ENCODE assay signal across 2 cellular contexts in the genomic region with DNA sequence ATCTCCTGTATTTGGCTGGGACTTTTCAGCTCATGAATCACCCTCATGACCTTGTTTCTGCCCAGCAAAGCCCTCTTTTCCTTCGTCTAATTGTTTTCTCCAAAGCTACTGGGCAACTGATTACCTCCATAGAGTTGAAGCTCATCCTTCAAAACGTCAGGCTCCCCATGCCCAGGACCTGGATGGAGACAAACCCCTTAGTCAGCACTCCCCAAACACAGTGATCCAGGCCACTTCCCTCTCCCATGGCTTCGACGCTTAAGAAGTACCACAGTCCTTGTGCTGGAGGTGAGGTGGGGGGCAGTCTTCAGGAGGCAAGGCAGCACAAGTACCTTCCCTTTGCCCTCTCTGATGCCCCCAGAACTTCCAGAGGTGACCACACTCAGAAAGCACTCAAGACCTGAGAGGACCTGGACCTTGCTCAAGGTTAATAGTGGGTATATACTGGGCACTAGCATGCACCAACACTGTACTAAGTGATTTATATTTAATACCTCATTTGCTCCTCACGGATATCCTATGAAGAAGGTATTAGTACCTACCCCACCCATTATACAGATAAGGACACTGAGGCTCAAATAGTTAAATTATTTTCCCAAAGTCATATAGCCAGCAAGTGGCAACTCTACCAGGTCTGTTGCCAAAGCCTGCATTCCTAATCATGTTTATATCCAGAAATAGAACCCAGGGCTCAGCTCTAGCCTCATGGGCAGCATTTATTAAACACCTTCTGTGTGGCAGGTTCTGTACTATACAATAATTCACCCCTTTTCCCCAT.
A peak's percentile ranks its signal among the peaks of the same experiment; 100 is the strongest.
TF ChIP-seq lines count a peak whose summit lies in the region.

No MANE protein-coding gene starts in this region.

TF ChIP-seq in GM23338, 12 proteins besides CTCF, POLR2A, EP300 and RAD21 (continues in another document):
- TF ChIP-seq STAT1 (IDR thresholded peaks at IDR 0.05; ENCODE audit: unreplicated experiment) (no peak), ETS1 (IDR thresholded peaks at IDR 0.05) (no peak), POLR2AphosphoS5 (IDR thresholded peaks at IDR 0.05; ENCODE audit: low read depth) (no peak), ZNF114 (CRISPR knock-in tag; IDR thresholded peaks at IDR 0.05) (no peak), EZH2 (IDR thresholded peaks at IDR 0.05; ENCODE audit: low read depth, unreplicated experiment) (no peak), REST (IDR thresholded peaks at IDR 0.05; ENCODE audit: unreplicated experiment) (no peak), EZH2phosphoT487 (IDR thresholded peaks at IDR 0.05; ENCODE audit: unreplicated experiment) (no peak)
- TF ChIP-seq, protein P1, sequence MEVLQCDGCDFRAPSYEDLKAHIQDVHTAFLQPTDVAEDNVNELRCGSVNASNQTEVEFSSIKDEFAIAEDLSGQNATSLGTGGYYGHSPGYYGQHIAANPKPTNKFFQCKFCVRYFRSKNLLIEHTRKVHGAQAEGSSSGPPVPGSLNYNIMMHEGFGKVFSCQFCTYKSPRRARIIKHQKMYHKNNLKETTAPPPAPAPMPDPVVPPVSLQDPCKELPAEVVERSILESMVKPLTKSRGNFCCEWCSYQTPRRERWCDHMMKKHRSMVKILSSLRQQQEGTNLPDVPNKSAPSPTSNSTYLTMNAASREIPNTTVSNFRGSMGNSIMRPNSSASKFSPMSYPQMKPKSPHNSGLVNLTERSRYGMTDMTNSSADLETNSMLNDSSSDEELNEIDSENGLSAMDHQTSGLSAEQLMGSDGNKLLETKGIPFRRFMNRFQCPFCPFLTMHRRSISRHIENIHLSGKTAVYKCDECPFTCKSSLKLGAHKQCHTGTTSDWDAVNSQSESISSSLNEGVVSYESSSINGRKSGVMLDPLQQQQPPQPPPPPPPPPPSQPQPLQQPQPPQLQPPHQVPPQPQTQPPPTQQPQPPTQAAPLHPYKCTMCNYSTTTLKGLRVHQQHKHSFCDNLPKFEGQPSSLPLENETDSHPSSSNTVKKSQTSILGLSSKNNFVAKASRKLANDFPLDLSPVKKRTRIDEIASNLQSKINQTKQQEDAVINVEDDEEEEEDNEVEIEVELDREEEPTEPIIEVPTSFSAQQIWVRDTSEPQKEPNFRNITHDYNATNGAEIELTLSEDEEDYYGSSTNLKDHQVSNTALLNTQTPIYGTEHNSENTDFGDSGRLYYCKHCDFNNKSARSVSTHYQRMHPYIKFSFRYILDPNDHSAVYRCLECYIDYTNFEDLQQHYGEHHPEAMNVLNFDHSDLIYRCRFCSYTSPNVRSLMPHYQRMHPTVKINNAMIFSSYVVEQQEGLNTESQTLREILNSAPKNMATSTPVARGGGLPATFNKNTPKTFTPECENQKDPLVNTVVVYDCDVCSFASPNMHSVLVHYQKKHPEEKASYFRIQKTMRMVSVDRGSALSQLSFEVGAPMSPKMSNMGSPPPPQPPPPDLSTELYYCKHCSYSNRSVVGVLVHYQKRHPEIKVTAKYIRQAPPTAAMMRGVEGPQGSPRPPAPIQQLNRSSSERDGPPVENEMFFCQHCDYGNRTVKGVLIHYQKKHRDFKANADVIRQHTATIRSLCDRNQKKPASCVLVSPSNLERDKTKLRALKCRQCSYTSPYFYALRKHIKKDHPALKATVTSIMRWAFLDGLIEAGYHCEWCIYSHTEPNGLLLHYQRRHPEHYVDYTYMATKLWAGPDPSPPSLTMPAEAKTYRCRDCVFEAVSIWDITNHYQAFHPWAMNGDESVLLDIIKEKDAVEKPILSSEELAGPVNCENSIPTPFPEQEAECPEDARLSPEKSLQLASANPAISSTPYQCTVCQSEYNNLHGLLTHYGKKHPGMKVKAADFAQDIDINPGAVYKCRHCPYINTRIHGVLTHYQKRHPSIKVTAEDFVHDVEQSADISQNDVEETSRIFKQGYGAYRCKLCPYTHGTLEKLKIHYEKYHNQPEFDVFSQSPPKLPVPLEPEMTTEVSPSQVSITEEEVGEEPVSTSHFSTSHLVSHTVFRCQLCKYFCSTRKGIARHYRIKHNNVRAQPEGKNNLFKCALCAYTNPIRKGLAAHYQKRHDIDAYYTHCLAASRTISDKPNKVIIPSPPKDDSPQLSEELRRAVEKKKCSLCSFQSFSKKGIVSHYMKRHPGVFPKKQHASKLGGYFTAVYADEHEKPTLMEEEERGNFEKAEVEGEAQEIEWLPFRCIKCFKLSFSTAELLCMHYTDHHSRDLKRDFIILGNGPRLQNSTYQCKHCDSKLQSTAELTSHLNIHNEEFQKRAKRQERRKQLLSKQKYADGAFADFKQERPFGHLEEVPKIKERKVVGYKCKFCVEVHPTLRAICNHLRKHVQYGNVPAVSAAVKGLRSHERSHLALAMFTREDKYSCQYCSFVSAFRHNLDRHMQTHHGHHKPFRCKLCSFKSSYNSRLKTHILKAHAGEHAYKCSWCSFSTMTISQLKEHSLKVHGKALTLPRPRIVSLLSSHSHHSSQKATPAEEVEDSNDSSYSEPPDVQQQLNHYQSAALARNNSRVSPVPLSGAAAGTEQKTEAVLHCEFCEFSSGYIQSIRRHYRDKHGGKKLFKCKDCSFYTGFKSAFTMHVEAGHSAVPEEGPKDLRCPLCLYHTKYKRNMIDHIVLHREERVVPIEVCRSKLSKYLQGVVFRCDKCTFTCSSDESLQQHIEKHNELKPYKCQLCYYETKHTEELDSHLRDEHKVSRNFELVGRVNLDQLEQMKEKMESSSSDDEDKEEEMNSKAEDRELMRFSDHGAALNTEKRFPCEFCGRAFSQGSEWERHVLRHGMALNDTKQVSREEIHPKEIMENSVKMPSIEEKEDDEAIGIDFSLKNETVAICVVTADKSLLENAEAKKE (CRISPR knock-in tag; IDR thresholded peaks at IDR 0.05) = no peak

TF ChIP-seq in IMR-90, 13 proteins besides CTCF, POLR2A, EP300 and RAD21:
- TF ChIP-seq BHLHE40 (IDR thresholded peaks at IDR 0.05; ENCODE audit: low read depth, low read length) (no peak), MAFK (IDR thresholded peaks at IDR 0.05; ENCODE audit: low read depth, low read length) (peak; percentile 69), RFX5 (IDR thresholded peaks at IDR 0.05; ENCODE audit: low read depth, low read length) (no peak), USF2 (IDR thresholded peaks at IDR 0.05; ENCODE audit: low read depth, low read length) (no peak), MAZ (IDR thresholded peaks at IDR 0.05; ENCODE audit: borderline replicate concordance, low read depth, low read length) (no peak)
TF ChIP-seq in IMR-90: peak in this region for 1.
